Comparison of ENCODE assay signal across 10 cellular contexts in the genomic region with DNA sequence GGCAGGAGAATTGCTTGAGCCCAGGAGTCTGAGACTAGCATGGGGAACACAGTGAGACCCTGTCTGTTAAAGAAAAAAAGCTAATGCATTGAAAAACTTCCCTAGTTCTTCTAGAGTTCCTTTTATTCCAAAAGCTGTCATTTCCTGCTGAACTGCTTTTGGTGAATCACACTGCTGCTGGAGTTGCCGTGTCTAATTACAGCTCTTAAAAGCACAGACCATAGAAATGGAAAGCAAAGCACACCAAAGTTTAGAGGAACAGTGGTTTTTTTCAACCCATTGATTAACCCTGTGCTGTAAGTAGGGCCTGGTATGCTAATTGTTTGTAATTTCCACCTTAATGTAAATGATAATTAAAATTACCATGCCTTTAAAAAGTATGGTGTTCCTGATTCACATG. TPM values are rescaled to one million over a fixed set of nuclear protein-coding genes. Genes with fewer than 3 reads are reported as not detected.
DNase-seq lines count a peak whose midpoint lies in the region; ATAC-seq and TF ChIP-seq lines count a peak whose summit lies in the region.
"Had no signal": no experiment of that assay in that cellular context is flagged by ENCODE, and none has a peak within 500 bp of the region (broad histone marks: within the 10 kb centered on the region; RNA-seq: fewer than 3 reads in every experiment).

No MANE protein-coding gene starts in this region.

- H3K4me3 Mint-ChIP-seq in GM23338 = peak overlapping the region; percentile 16; the same call in 2 of the 3 replicates
- H3K4me3 Mint-ChIP-seq in neural crest cell = peak overlapping the region; percentile 24
- H3K4me3 Mint-ChIP-seq in activated CD4-positive, alpha-beta T cell treated with anti-CD3 and anti-CD28 coated beads, Interleukin-2, amount 10 ng/mL, durations not matched to agents 24 days and 14 days = no peak overlapping the region

- TF ChIP-seq POLR2A in esophagus muscularis mucosa (IDR thresholded peaks at IDR 0.05; ENCODE audit: low read depth) = no peak
- TF ChIP-seq POLR2A in body of pancreas (IDR thresholded peaks at IDR 0.05) = no peak

- H3K36me3 Mint-ChIP-seq in GM23338 (ENCODE audit: low read depth) = peaks cover 41% of the 10 kb centered on the region
- peaks cover 21% of the 10 kb centered on the region for H3K36me3 Mint-ChIP-seq in neural crest cell (ENCODE audit: low read depth)
- H3K36me3 Mint-ChIP-seq in activated CD4-positive, alpha-beta T cell treated with anti-CD3 and anti-CD28 coated beads, Interleukin-2, amount 10 ng/mL, durations not matched to agents 24 days and 14 days (ENCODE audit: low read depth) = peaks cover 11% of the 10 kb centered on the region

- H3K27ac Mint-ChIP-seq in GM23338 (peak overlapping the region; percentile 94), neural crest cell (ENCODE audit: unreplicated experiment) (peak overlapping the region; percentile 40)
- H3K27ac Mint-ChIP-seq in activated CD4-positive, alpha-beta T cell treated with anti-CD3 and anti-CD28 coated beads, Interleukin-2, amount 10 ng/mL, durations not matched to agents 24 days and 14 days = no peak overlapping the region

- TF ChIP-seq CTCF in GM23338 (conservative IDR thresholded peaks at IDR 0.05; ENCODE audit: low read depth in 2 of 2) = no peak
- TF ChIP-seq CTCF in esophagus muscularis mucosa (IDR thresholded peaks at IDR 0.05) = no peak
- no peak for TF ChIP-seq CTCF in neural crest cell (conservative IDR thresholded peaks at IDR 0.05)
- TF ChIP-seq CTCF in body of pancreas (IDR thresholded peaks at IDR 0.05) = no peak

- H3K9me3 Mint-ChIP-seq in GM23338 (peaks cover 5% of the 10 kb centered on the region; the same call in 2 of the 3 replicates), neural crest cell (no peaks in the 10 kb centered on the region)
- H3K9me3 Mint-ChIP-seq in activated CD4-positive, alpha-beta T cell treated with anti-CD3 and anti-CD28 coated beads, Interleukin-2, amount 10 ng/mL, durations not matched to agents 24 days and 14 days = no peaks in the 10 kb centered on the region

- H3K27me3 Mint-ChIP-seq in GM23338 (ENCODE audit: insufficient read depth, low read depth, poor library complexity) (no peaks in the 10 kb centered on the region), neural crest cell (ENCODE audit: low read depth) (no peaks in the 10 kb centered on the region)
- peaks cover 11% of the 10 kb centered on the region for H3K27me3 Mint-ChIP-seq in activated CD4-positive, alpha-beta T cell treated with anti-CD3 and anti-CD28 coated beads, Interleukin-2, amount 10 ng/mL, durations not matched to agents 24 days and 14 days

- no peaks in the 10 kb centered on the region for H4K20me1 ChIP-seq in GM23338 (replicated peaks; ENCODE audit: insufficient read depth)

- peaks cover 48% of the 10 kb centered on the region for H3K4me1 ChIP-seq in GM23338 (ENCODE audit: insufficient read depth)
- peaks cover 23 to 31% (median 27%) of the 10 kb centered on the region in 4 donors for H3K4me1 ChIP-seq in esophagus muscularis mucosa
- peaks cover 2% of the 10 kb centered on the region for H3K4me1 ChIP-seq in body of pancreas

- whole genome bisulfite sequencing in esophagus muscularis mucosa = 0% methylated on average over 1 of the region's 1 CpG
- WGBS in body of pancreas, 2 donors = 53 to 72% methylated on average over 1 of the region's 1 CpG

- H3K36me3 ChIP-seq in GM23338 (ENCODE audit: insufficient read depth) = peaks cover 8% of the 10 kb centered on the region; the same call in 1 of the 2 replicates
- peaks cover 11 to 44% (median 26%) of the 10 kb centered on the region in 4 donors for H3K36me3 ChIP-seq in esophagus muscularis mucosa
- H3K36me3 ChIP-seq in body of pancreas (replicated peaks in 1 of 2; ENCODE audit: insufficient read depth in 1 of 2, low read depth in 2 of 2) = peaks cover 0 to 8% of the 10 kb centered on the region in 2 donors

- ATAC-seq in GM23338 (peak; percentile 86), body of pancreas (no peak)

- H3K9me2 ChIP-seq in GM23338 (ENCODE audit: insufficient read depth) = no peaks in the 10 kb centered on the region

- H3K4me1 Mint-ChIP-seq in GM23338 = peaks cover 62% of the 10 kb centered on the region
- H3K4me1 Mint-ChIP-seq in neural crest cell = peaks cover 38% of the 10 kb centered on the region
- H3K4me1 Mint-ChIP-seq in activated CD4-positive, alpha-beta T cell treated with anti-CD3 and anti-CD28 coated beads, Interleukin-2, amount 10 ng/mL, durations not matched to agents 24 days and 14 days = peaks cover 7% of the 10 kb centered on the region

- H3K79me2 ChIP-seq in GM23338 (replicated peaks; ENCODE audit: insufficient read depth) = no peaks in the 10 kb centered on the region

- peaks cover 12% of the 10 kb centered on the region; the same call in 1 of the 2 replicates for H3F3A ChIP-seq in GM23338 (replicated peaks; ENCODE audit: low read depth)

- H3K27me3 ChIP-seq in GM23338 (ENCODE audit: insufficient read depth) (no peaks in the 10 kb centered on the region), esophagus muscularis mucosa (no peaks in the 10 kb centered on the region), body of pancreas (no peaks in the 10 kb centered on the region)

- DNase-seq in GM23338 (ENCODE audit: low spot score) (peak; percentile 76), RKO (ENCODE audit: low spot score) (peak; percentile 31), esophagus muscularis mucosa (ENCODE audit: extremely low spot score) (peak; percentile 26), neural crest cell (ENCODE audit: low read depth, low spot score) (no peak), cerebellum (ENCODE audit: low spot score) (no peak), body of pancreas (no peak), cortex of kidney (lab: John Stamatoyannopoulos, UW) (no peak)
- DNase-seq in activated CD4-positive, alpha-beta T cell treated with anti-CD3 and anti-CD28 coated beads, Interleukin-2, amount 10 ng/mL, durations not matched to agents 24 days and 14 days = no peak
- DNase-seq: activated naive CD4-positive, alpha-beta T cell treated with Interleukin-2 at 50 U/mL for 16 hours; retina had no signal

- intact Hi-C loops in esophagus muscularis mucosa (cut with DNase I) = no loop called here
- intact Hi-C loops in body of pancreas (cut with DNase I) = no loop called here
- intact Hi-C loops in activated CD4-positive, alpha-beta T cell treated with anti-CD3 and anti-CD28 coated beads, Interleukin-2, amount 10 ng/mL, durations not matched to agents 24 days and 14 days (cut with micrococcal nuclease) = no loop called here

- H3K9me3 ChIP-seq in esophagus muscularis mucosa = no peaks in the 10 kb centered on the region
- no peaks in the 10 kb centered on the region for H3K9me3 ChIP-seq in body of pancreas

- H3K27ac ChIP-seq in GM23338 (ENCODE audit: low read depth) (peak overlapping the region; percentile 79), esophagus muscularis mucosa (replicated peaks in 1 of 4) (peak overlapping the region; percentile 40 to 64 (median 50)), body of pancreas (no peak overlapping the region)

- no peak overlapping the region for H2AFZ ChIP-seq in GM23338

- H3K4me3 ChIP-seq in GM23338 = peak overlapping the region; percentile 1; the same call in 1 of the 2 replicates
- no peak overlapping the region for H3K4me3 ChIP-seq in esophagus muscularis mucosa
- H3K4me3 ChIP-seq in body of pancreas = no peak overlapping the region

- peak overlapping the region; percentile 50 for H3K4me2 ChIP-seq in GM23338

- TF ChIP-seq EP300 in esophagus muscularis mucosa (IDR thresholded peaks at IDR 0.05) = no peak

TF ChIP-seq in GM23338, 12 proteins besides CTCF, POLR2A, EP300 and RAD21:
- TF ChIP-seq NANOG (IDR thresholded peaks at IDR 0.05; ENCODE audit: borderline replicate concordance) (peak; percentile 61), ZNF114 (CRISPR knock-in tag; IDR thresholded peaks at IDR 0.05) (no peak)

RNA-seq across cellular contexts. Expression of gene SEPTIN11, which starts 52.4 kb away (rescaled TPM):
- total RNA-seq in GM23338 (2014; rRNA removed; shearing (Covaris generic)) = 72.0 and 81.6 TPM in 2 replicates
- 57.3 and 80.0 TPM in 2 replicates for polyA plus RNA-seq in GM23338 (2016; fragmentation: Nextera tagmentation; extraction: Ambion mirVana)
- 100 to 1,000 TPM in 1 of 4 donors, 10 to 100 TPM in 3; 74.1 to 144 (median 86.9) TPM for total RNA-seq in esophagus muscularis mucosa
- total RNA-seq in neural crest cell = 187 and 192 TPM in 2 replicates
- total RNA-seq in cerebellum = 185 TPM
- total RNA-seq in body of pancreas = 10 to 100 TPM; 41.9 to 48.3 TPM
- 15.4 and 17.0 TPM in 2 replicates for total RNA-seq in activated CD4-positive, alpha-beta T cell treated with anti-CD3 and anti-CD28 coated beads, Interleukin-2, amount 10 ng/mL, durations not matched to agents 24 days and 14 days

Comparison
In these comparisons a context has a peak if more than half of its experiments do, and no peak if none do; other contexts are left out.
1. DNase-seq: peak in GM23338 (single experiment), RKO (single experiment) and esophagus muscularis mucosa (single experiment); none in neural crest cell (single experiment), cerebellum (single experiment), body of pancreas (0 of 4), activated CD4-positive, alpha-beta T cell treated with anti-CD3 and anti-CD28 coated beads, Interleukin-2, amount 10 ng/mL, durations not matched to agents 24 days and 14 days (single experiment) and cortex of kidney (single experiment).
2. H3K27ac ChIP-seq: peak in GM23338 (single experiment) and esophagus muscularis mucosa (4 of 4); none in body of pancreas (0 of 4).